In genomic region chr13:51849145-51850101, GRCh38 we compare ENCODE assay signal across 1 cellular context.
TF ChIP-seq lines count a peak whose summit lies in the region.

No MANE protein-coding gene starts in this region.

TF ChIP-seq in HepG2, 621 proteins besides CTCF, POLR2A, EP300 and RAD21 (continued from another document):
- TF ChIP-seq ZNF318 (CRISPR knock-in tag; IDR thresholded peaks at IDR 0.05) = no peak
- no peak for TF ChIP-seq FOXK2 (IDR thresholded peaks at IDR 0.05)
- TF ChIP-seq MAFG (CRISPR knock-in tag; IDR thresholded peaks at IDR 0.05) = no peak
- peak; percentile 8 for TF ChIP-seq TEAD3 (CRISPR knock-in tag; optimal IDR thresholded peaks at IDR 0.05; ENCODE audit: borderline replicate concordance)
- TF ChIP-seq ZFP82 (CRISPR knock-in tag; IDR thresholded peaks at IDR 0.05; ENCODE audit: borderline replicate concordance) = no peak
- TF ChIP-seq SOX13 (IDR thresholded peaks at IDR 0.05) = no peak
- TF ChIP-seq SOX13 (CRISPR knock-in tag; conservative IDR thresholded peaks at IDR 0.05 in 1 of 2, IDR thresholded peaks at IDR 0.05 in 1 of 2) = no peak
- 0 out of 4 replicates have a peak, but pooled peaks of 1 of the 2 experiments have one; percentile 35 for TF ChIP-seq HMGXB4 (CRISPR knock-in tag; IDR thresholded peaks at IDR 0.05; ENCODE audit: borderline replicate concordance in 1 of 2, low read depth in 1 of 2)
TF ChIP-seq in HepG2: peak in this region for 9.
